8 cellular contexts compared by ENCODE assay signal in genomic region chr16:4115941-4116327, GRCh38. TPM values are rescaled to one million over a fixed set of nuclear protein-coding genes. Genes with fewer than 3 reads are reported as not detected.
A peak's percentile ranks its signal among the peaks of the same experiment; 100 is the strongest.
DNase-seq lines count a peak whose midpoint lies in the region; ATAC-seq and TF ChIP-seq lines count a peak whose summit lies in the region.

No MANE protein-coding gene starts in this region.

- H3F3A ChIP-seq in PC-3 (ENCODE audit: low read length, unreplicated experiment), result no peaks in the 10 kb centered on the region

- peaks cover 33% of the 10 kb centered on the region for H3K79me2 ChIP-seq in PC-3 (ENCODE audit: low read length)

- H3K4me2 ChIP-seq in PC-3 (ENCODE audit: low read length), result peak overlapping the region; percentile 85

- no peaks in the 10 kb centered on the region for H3K9me2 ChIP-seq in PC-3 (replicated peaks; ENCODE audit: low read length)

- H3K27me3 ChIP-seq in PC-3 (ENCODE audit: low read length) (no peaks in the 10 kb centered on the region), gastroesophageal sphincter (no peaks in the 10 kb centered on the region), spleen (replicated peaks in 1 of 7) (peaks cover 0 to 9% (median 0%) of the 10 kb centered on the region in 7 donors)

- TF ChIP-seq POLR2A in gastroesophageal sphincter (IDR thresholded peaks at IDR 0.05) (no peak), spleen (IDR thresholded peaks at IDR 0.05) (no peak)

- H3K27ac ChIP-seq in PC-3 (ENCODE audit: low read length), result no peak overlapping the region
- peak overlapping the region in 3 of 4 donors; percentile 88 to 93 (median 91) for H3K27ac ChIP-seq in gastroesophageal sphincter
- H3K27ac ChIP-seq in spleen, result peak overlapping the region in 3 of 8 donors; percentile 67 to 81 (median 74)

- no peaks in the 10 kb centered on the region for H4K20me1 ChIP-seq in PC-3 (ENCODE audit: low read length)

- TF ChIP-seq EP300 in gastroesophageal sphincter (IDR thresholded peaks at IDR 0.05), result no peak

- POLR2A ChIA-PET in PC-3 (lab: Charles Lee; ENCODE audit: unreplicated experiment), result no interaction called here

- in situ Hi-C loops in GM13977 (cut with MboI; ENCODE audit: low pct_unique_long_range_greater_than_20kb, low sequenced_read_pairs, unreplicated experiment), result no loop called here

- H3K4me3 ChIP-seq in PC-3 (ENCODE audit: low read length) (peak overlapping the region; percentile 65; the same call in 1 of the 2 replicates), gastroesophageal sphincter (peak overlapping the region; percentile 60 to 69), spleen (peak overlapping the region; percentile 62 to 86 (median 66))

- no peak overlapping the region for H2AFZ ChIP-seq in PC-3 (ENCODE audit: low read length)

- intact Hi-C loops in PC-3 (cut with micrococcal nuclease), result loop anchor here (10.0 kb wide), 1 partner anchor 131 kb away; no protein-coding TSS in a partner anchor
- intact Hi-C loops in spleen (cut with DNase I; ENCODE audit: low total_unique reads), result no loop called here

- H3K9me3 ChIP-seq in PC-3 (ENCODE audit: low read length) (no peaks in the 10 kb centered on the region), gastroesophageal sphincter (no peaks in the 10 kb centered on the region), spleen (no peaks in the 10 kb centered on the region)

- H3K4me1 ChIP-seq in PC-3 (ENCODE audit: insufficient read depth, low read length) (peaks cover 37% of the 10 kb centered on the region), gastroesophageal sphincter (peaks cover 0 to 55% (median 34%) of the 10 kb centered on the region in 3 donors), spleen (peaks cover 17 to 57% (median 52%) of the 10 kb centered on the region in 6 donors)

- CTCF ChIA-PET in PC-3 (lab: Charles Lee), result no interaction called here

- H3K9ac ChIP-seq in PC-3 (ENCODE audit: low read length), result no peak overlapping the region

- BruUV-seq in PC-3 (replicated peaks; lab: Mats Ljungman, UMichigan), result no TSS peak

- peak; percentile 7 to 21 for ATAC-seq in activated CD4-positive, CD25-positive, alpha-beta regulatory T cell treated with anti-CD3 and anti-CD28 coated beads, Interleukin-2, amount 50 U/mL, for 24 hours
- ATAC-seq in PC-3 (peak; percentile 28), gastroesophageal sphincter (peak; percentile 40)

- no peaks in the 10 kb centered on the region for H3K36me3 ChIP-seq in PC-3 (ENCODE audit: low read depth, low read length)
- H3K36me3 ChIP-seq in gastroesophageal sphincter, result no peaks in the 10 kb centered on the region
- H3K36me3 ChIP-seq in spleen, result no peaks in the 10 kb centered on the region

- DNase-seq in activated CD4-positive, CD25-positive, alpha-beta regulatory T cell (lab: John Stamatoyannopoulos, UW), result no peak
- no peak for DNase-seq in PC-3
- no peak for DNase-seq in spleen
- DNase-seq in NCI-H1694 treated with DMSO at 0.1 percent for 48 hours (lab: John Stamatoyannopoulos, UW), result no peak
- no peak for DNase-seq in GM13977 (ENCODE audit: low spot score)
- no peak for DNase-seq in NCI-H187 treated with DMSO at 0.1 percent for 48 hours (lab: John Stamatoyannopoulos, UW)

- no CpG with 5 or more reads among the region's 74 CpGs for WGBS in gastroesophageal sphincter (ENCODE audit: low coverage in 1 of 2), 2 donors
- 0 to 1% (median 1%) methylated on average over 16 to 74 of the region's 74 CpGs for whole genome bisulfite sequencing in spleen, 5 donors

- TF ChIP-seq CTCF in PC-3 (conservative IDR thresholded peaks at IDR 0.05; ENCODE audit: low read depth, low read length) (no peak), gastroesophageal sphincter (IDR thresholded peaks at IDR 0.05) (no peak), spleen (IDR thresholded peaks at IDR 0.05 in 8 of 11, conservative IDR thresholded peaks at IDR 0.05 in 3 of 11) (no peak), GM13977 (IDR thresholded peaks at IDR 0.05; ENCODE audit: extremely low read depth, insufficient read depth, missing control alignments) (no peak)

RNA-seq across cellular contexts. Expression of gene ADCY9, which starts 0.3 kb away (rescaled TPM):
- 6.2 and 9.9 TPM in 2 replicates for total RNA-seq in PC-3 (2014; rRNA removed)
- total RNA-seq in gastroesophageal sphincter, result 10 to 100 TPM; 33.0 to 83.5 (median 43.4) TPM
- total RNA-seq in spleen, result 10 to 100 TPM in 5 of 7 donors, 1 to 10 TPM in 2; 8.3 to 23.0 (median 14.9) TPM
- polyA plus RNA-seq in spleen, result 1 to 10 TPM in 2 of 3 donors, under 1 TPM in 1; 0.70 to 2.9 (median 1.2) TPM
